1 cellular context compared by ENCODE assay signal in genomic region chr22:49964493-49965290, GRCh38.
TF ChIP-seq lines count a peak whose summit lies in the region.

No MANE protein-coding gene starts in this region.

TF ChIP-seq in HEK293, 187 proteins besides CTCF, POLR2A, EP300 and RAD21 (continued from another document):
- no peak for TF ChIP-seq PRDM2 (tag by site-specific recombination; IDR thresholded peaks at IDR 0.05; ENCODE audit: borderline replicate concordance)
- no peak for TF ChIP-seq REST (tag by site-specific recombination; IDR thresholded peaks at IDR 0.05)
- peak; percentile 37 for TF ChIP-seq KLF1 (tag by site-specific recombination; IDR thresholded peaks at IDR 0.05)
- TF ChIP-seq ZNF311 (tag by site-specific recombination; IDR thresholded peaks at IDR 0.05; ENCODE audit: borderline replicate concordance), result no peak
- TF ChIP-seq ZBTB48 (tag by site-specific recombination; IDR thresholded peaks at IDR 0.05), result no peak
- no peak for TF ChIP-seq ZNF280D (tag by site-specific recombination; IDR thresholded peaks at IDR 0.05)
- TF ChIP-seq ZSCAN30 (tag by site-specific recombination; IDR thresholded peaks at IDR 0.05), result no peak
- no peak for TF ChIP-seq ELK4 (IDR thresholded peaks at IDR 0.05; ENCODE audit: borderline replicate concordance, low read depth, low read length)
- no peak for TF ChIP-seq ZNF544 (tag by site-specific recombination; IDR thresholded peaks at IDR 0.05)
- no peak for TF ChIP-seq ZNF114 (tag by site-specific recombination; IDR thresholded peaks at IDR 0.05)
- TF ChIP-seq SALL2 (tag by site-specific recombination; IDR thresholded peaks at IDR 0.05; ENCODE audit: borderline replicate concordance), result no peak
- no peak for TF ChIP-seq ZNF768 (tag by site-specific recombination; IDR thresholded peaks at IDR 0.05)
- no peak for TF ChIP-seq ZNF362 (tag by site-specific recombination; IDR thresholded peaks at IDR 0.05)
- no peak for TF ChIP-seq ZNF561 (tag by site-specific recombination; IDR thresholded peaks at IDR 0.05; ENCODE audit: borderline replicate concordance)
- no peak for TF ChIP-seq ZNF558 (tag by site-specific recombination; IDR thresholded peaks at IDR 0.05)
